1 cellular context compared by ENCODE assay signal in genomic region chr3:18579659-18580058, GRCh38.
TF ChIP-seq lines count a peak whose summit lies in the region.

No MANE protein-coding gene starts in this region.

TF ChIP-seq in GM23338, 12 proteins besides CTCF, POLR2A, EP300 and RAD21 (continued from another document):
- TF ChIP-seq JUNB (IDR thresholded peaks at IDR 0.05; ENCODE audit: unreplicated experiment) (no peak), ZNF331 (CRISPR knock-in tag; IDR thresholded peaks at IDR 0.05; ENCODE audit: low read depth) (no peak), ZNF114 (CRISPR knock-in tag; IDR thresholded peaks at IDR 0.05) (no peak), EZH2phosphoT487 (IDR thresholded peaks at IDR 0.05; ENCODE audit: unreplicated experiment) (no peak), EZH2 (IDR thresholded peaks at IDR 0.05; ENCODE audit: low read depth, unreplicated experiment) (no peak)
